ENCODE assay signal across 18 cellular contexts in genomic region chr2:174762464-174762863, GRCh38. TPM values are rescaled to one million over a fixed set of nuclear protein-coding genes. Genes with fewer than 3 reads are reported as not detected.
DNase-seq lines count a peak whose midpoint lies in the region; ATAC-seq and TF ChIP-seq lines count a peak whose summit lies in the region.
"Had no signal": no experiment of that assay in that cellular context is flagged by ENCODE, and none has a peak within 500 bp of the region (broad histone marks: within the 10 kb centered on the region; RNA-seq: fewer than 3 reads in every experiment).

No MANE protein-coding gene starts in this region.

- H3K4me1 ChIP-seq in cardiac muscle cell (ENCODE audit: low read depth) = peaks cover 21% of the 10 kb centered on the region

- POLR2A ChIA-PET in GM10248 (lab: Yijun Ruan, JAX) = no interaction called here

- H3K27me3 Mint-ChIP-seq in osteocyte (ENCODE audit: unreplicated experiment) = no peaks in the 10 kb centered on the region

- TF ChIP-seq CTCF in cardiac muscle cell (IDR thresholded peaks at IDR 0.05; ENCODE audit: low read depth, low read length) = no peak
- no peak for TF ChIP-seq CTCF in osteocyte (IDR thresholded peaks at IDR 0.05)
- TF ChIP-seq CTCF in GM10248 (IDR thresholded peaks at IDR 0.05; ENCODE audit: control extremely low read depth, extremely low read depth, low read depth, missing control alignments) = no peak

- no peaks in the 10 kb centered on the region for H3K9me3 Mint-ChIP-seq in osteocyte (ENCODE audit: unreplicated experiment)

- no peaks in the 10 kb centered on the region for H3K36me3 ChIP-seq in cardiac muscle cell

- no peaks in the 10 kb centered on the region for H3K9me3 ChIP-seq in cardiac muscle cell (ENCODE audit: low read depth)

- H3K4me3 ChIP-seq in cardiac muscle cell = no peak overlapping the region
- H3K4me3 ChIP-seq: PC-9 had no signal

- intact Hi-C loops in left ventricle myocardium superior (cut with micrococcal nuclease) = no loop called here

- no peak for ATAC-seq in left ventricle myocardium superior

- peak overlapping the region; percentile 42 for H3K27ac ChIP-seq in cardiac muscle cell
- H3K27ac ChIP-seq: HL-60, PC-9 had no signal

- peaks cover 62% of the 10 kb centered on the region for H3K4me1 Mint-ChIP-seq in osteocyte (ENCODE audit: unreplicated experiment)

- CTCF ChIA-PET in GM10248 (lab: Yijun Ruan, JAX) = interaction anchor here (1.1 to 1.7 kb wide), 4 partner anchors 9 to 14 kb away, joined by 4 to 6 read pairs (median 5); no protein-coding TSS in a partner anchor

- H3K27me3 ChIP-seq in cardiac muscle cell = no peaks in the 10 kb centered on the region

- no peak for DNase-seq in cardiac muscle cell (ENCODE audit: low read depth in 1 of 2, low spot score in 1 of 2)
- no peak for DNase-seq in left ventricle myocardium superior
- peak; percentile 25 for DNase-seq in foreskin melanocyte
- no peak for DNase-seq in osteocyte (ENCODE audit: extremely low spot score, unreplicated experiment)
- no peak for DNase-seq in dedifferentiated amniotic fluid mesenchymal stem cell (ENCODE audit: extremely low spot score)
- no peak for DNase-seq in AML-193 (lab: John Stamatoyannopoulos, UW)
- no peak for DNase-seq in NCI-H345 (lab: John Stamatoyannopoulos, UW)
- no peak for DNase-seq in GM10248 (ENCODE audit: extremely low spot score)
- DNase-seq: 8988T, COR-L47, DMS153, KBM-7, NCI-H1092 treated with DMSO at 0.1 percent for 48 hours, NCI-H2107, NCI-H446, PC-9 had no signal

- no peaks in the 10 kb centered on the region for H3K36me3 Mint-ChIP-seq in osteocyte (ENCODE audit: unreplicated experiment)
- H3K36me3 Mint-ChIP-seq: CD14-positive monocyte had no signal

- peak overlapping the region; percentile 76 for H3K27ac Mint-ChIP-seq in osteocyte (ENCODE audit: unreplicated experiment)
- H3K27ac Mint-ChIP-seq: CD14-positive monocyte had no signal

- H3K4me3 Mint-ChIP-seq in osteocyte (ENCODE audit: unreplicated experiment) = no peak overlapping the region
- H3K4me3 Mint-ChIP-seq: CD14-positive monocyte had no signal

RNA-seq across cellular contexts. Expression of gene CHRNA1, which starts 1.8 kb away (rescaled TPM):
- total RNA-seq in cardiac muscle cell (0.07 and 1.1 TPM in 2 replicates), left ventricle myocardium superior (not detected), osteocyte (0.24 and 0.57 TPM in 2 replicates)
- polyA plus RNA-seq in cardiac muscle cell = 0.31 TPM in 1 of 2 replicates, not detected in the other
- total RNA-seq: PC-9 had no signal
- polyA plus RNA-seq: CD14-positive monocyte had no signal
